24 cellular contexts compared by ENCODE assay signal in the genomic region with DNA sequence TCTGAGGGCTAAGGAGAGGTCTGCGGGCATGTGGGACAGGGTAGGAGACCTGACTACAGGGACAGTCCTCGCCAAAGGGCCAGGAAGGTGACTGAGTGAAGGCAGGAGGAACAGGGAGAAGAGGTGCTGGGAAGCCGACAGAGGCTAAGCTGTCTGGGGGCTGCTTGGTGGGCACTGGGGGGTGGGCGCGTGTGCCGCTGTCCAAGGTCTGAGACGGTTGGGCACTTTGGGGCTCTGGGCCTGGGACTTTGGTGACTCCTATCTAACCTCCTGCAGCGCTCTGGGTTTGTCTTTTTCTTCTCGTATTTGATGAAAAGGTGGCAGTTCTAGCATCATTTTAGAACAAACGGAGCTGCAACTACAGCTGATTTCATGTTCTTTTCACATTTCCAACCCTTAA.
"Had no signal": no experiment of that assay in that cellular context is flagged by ENCODE, and none has a peak within 500 bp of the region (broad histone marks: within the 10 kb centered on the region; RNA-seq: fewer than 3 reads in every experiment).

No MANE protein-coding gene starts in this region.

- H3K4me3 ChIP-seq: ascending aorta, body of pancreas, Peyer's patch, SJCRH30 had no signal

- H3K4me1 ChIP-seq: ascending aorta, body of pancreas, Peyer's patch had no signal

- H3K4me2 ChIP-seq: KMS-11 had no signal

- H3K9ac ChIP-seq: KMS-11 had no signal

- H3K36me3 ChIP-seq: ascending aorta, Peyer's patch, SJCRH30 had no signal

- H3K27ac ChIP-seq: ascending aorta, body of pancreas, KMS-11, Peyer's patch, RWPE1, SJCRH30 had no signal

- H3K27me3 ChIP-seq: ascending aorta, body of pancreas, Peyer's patch, SJCRH30 had no signal

- DNase-seq: activated CD4-positive, alpha-beta T cell treated with anti-CD3 and anti-CD28 coated beads, Interleukin-2, amount 10 ng/mL, durations not matched to agents 24 days and 14 days; activated CD4-positive, alpha-beta T cell treated with anti-CD3 and anti-CD28 coated beads, Interleukin-2, amount 50 U/mL, for 48 hours; activated CD4-positive, CD25-positive, alpha-beta regulatory T cell treated with anti-CD3 and anti-CD28 coated beads, Interleukin-2, amount 50 U/mL, for 72 hours; activated CD8-positive, alpha-beta memory T cell treated with anti-CD3 and anti-CD28 coated beads, Interleukin-2, amount 10 ng/mL, durations not matched to agents 7 days and 5 days; activated effector memory CD4-positive, alpha-beta T cell treated with Interleukin-2 at 50 U/mL for 16 hours; activated naive CD4-positive, alpha-beta T cell; activated T-cell treated with anti-CD3 and anti-CD28 coated beads, Interleukin-2, amount 50 U/mL, for 24 hours; body of pancreas; central memory CD4-positive, alpha-beta T cell; NCI-H1092; NCI-H1417; NCI-H1930; NCI-H2171; NCI-H345; NCI-H510A treated with DMSO at 0.1 percent for 48 hours; NCI-H69; OCI-M1; Peyer's patch; Right ventricle myocardium superior; SJCRH30 had no signal

- H3K9me3 ChIP-seq: ascending aorta, body of pancreas, Peyer's patch, SJCRH30 had no signal

- ATAC-seq: activated CD8-positive, alpha-beta memory T cell treated with anti-CD3 and anti-CD28 coated beads, Interleukin-2, amount 10 ng/mL, durations not matched to agents 7 days and 5 days; body of pancreas; WTC11 had no signal
